3 cellular contexts compared by ENCODE assay signal in genomic region chr10:26398353-26398752, GRCh38. TPM values are rescaled to one million over a fixed set of nuclear protein-coding genes. Genes with fewer than 3 reads are reported as not detected.
"Had no signal": no experiment of that assay in that cellular context is flagged by ENCODE, and none has a peak within 500 bp of the region (broad histone marks: within the 10 kb centered on the region; RNA-seq: fewer than 3 reads in every experiment).

No MANE protein-coding gene starts in this region.

RNA-seq across cellular contexts. Expression of gene APBB1IP, which starts 39.8 kb away (rescaled TPM):
- total RNA-seq: mammary epithelial cell, myocyte had no signal
- polyA plus RNA-seq: keratinocyte, mammary epithelial cell had no signal
